In genomic region chr15:49620658-49621326, GRCh38 we compare ENCODE assay signal across 1 cellular context.
TF ChIP-seq lines count a peak whose summit lies in the region.

DTWD1 (plus strand) TSS chr15:49621048; CDS start chr15:49625168, 4,120 bp downstream.
FAM227B (minus strand) TSS chr15:49620818; CDS start chr15:49615171, 5,647 bp downstream.

TF ChIP-seq in K562, 482 proteins besides CTCF, POLR2A, EP300 and RAD21 (continued from another document and continues in another):
- no peak for TF ChIP-seq HNRNPL (IDR thresholded peaks at IDR 0.05; ENCODE audit: low read depth, low read length)
- no peak for TF ChIP-seq FOXK1 (CRISPR knock-in tag; IDR thresholded peaks at IDR 0.05; ENCODE audit: borderline replicate concordance)
- TF ChIP-seq ARID1B (IDR thresholded peaks at IDR 0.05): no peak
- peak; percentile 28; the same call in 1 of the 2 replicates for TF ChIP-seq HBP1 (CRISPR knock-in tag; IDR thresholded peaks at IDR 0.05)
- no peak for TF ChIP-seq E2F1 (CRISPR knock-in tag; IDR thresholded peaks at IDR 0.05)
- no peak for TF ChIP-seq HSF4 (CRISPR knock-in tag; IDR thresholded peaks at IDR 0.05; ENCODE audit: borderline replicate concordance)
- peak; percentile 66; the same call in 1 of the 2 replicates for TF ChIP-seq ZBTB9 (CRISPR knock-in tag; IDR thresholded peaks at IDR 0.05)
- TF ChIP-seq FOS (IDR thresholded peaks at IDR 0.05; ENCODE audit: extremely low read depth, insufficient read length): no peak
- 0 out of 2 replicates have a peak, but pooled peaks have one; percentile 21 for TF ChIP-seq ZNF766 (CRISPR knock-in tag; conservative IDR thresholded peaks at IDR 0.05)
- TF ChIP-seq DNMT1 (IDR thresholded peaks at IDR 0.05): no peak
- no peak for TF ChIP-seq RAD51 (IDR thresholded peaks at IDR 0.05; ENCODE audit: borderline replicate concordance, low read depth)
- TF ChIP-seq SP1 (CRISPR knock-in tag; IDR thresholded peaks at IDR 0.05): peak; percentile 92
- no peak for TF ChIP-seq PTRF (tag; IDR thresholded peaks at IDR 0.05)
- TF ChIP-seq ETS1 (conservative IDR thresholded peaks at IDR 0.05; ENCODE audit: control insufficient read depth, low read depth, low read length): peak; percentile 86
- TF ChIP-seq ATF4 (CRISPR knock-in tag; IDR thresholded peaks at IDR 0.05): 0 out of 2 replicates have a peak, but pooled peaks have one; percentile 45
- peak; percentile 97 for TF ChIP-seq ZNF740 (CRISPR knock-in tag; IDR thresholded peaks at IDR 0.05)
- TF ChIP-seq ZNF740 (tag; IDR thresholded peaks at IDR 0.05): peak in 1 of 2 experiments; percentile 83; a peak in 1 of 4 replicates
- TF ChIP-seq KLF16 (IDR thresholded peaks at IDR 0.05): no peak
- TF ChIP-seq NEUROD1 (IDR thresholded peaks at IDR 0.05; ENCODE audit: borderline replicate concordance, low read depth, low read length, partially characterized antibody): peak; percentile 92
- no peak for TF ChIP-seq ZNF518B (CRISPR knock-in tag; IDR thresholded peaks at IDR 0.05)
- TF ChIP-seq ZNF512 (tag; IDR thresholded peaks at IDR 0.05): no peak
- TF ChIP-seq SIX5 (IDR thresholded peaks at IDR 0.05; ENCODE audit: borderline replicate concordance in 1 of 2, insufficient read depth in 1 of 2, low read depth in 1 of 2, low read length in 2 of 2): peak; percentile 27 to 44; a peak in 1 of 4 replicates
- TF ChIP-seq CREB3 (tag; conservative IDR thresholded peaks at IDR 0.05; ENCODE audit: low read depth): no peak
- no peak for TF ChIP-seq JUN (IDR thresholded peaks at IDR 0.05; ENCODE audit: borderline replicate concordance, low read depth, low read length)
- TF ChIP-seq JUN (CRISPR knock-in tag; IDR thresholded peaks at IDR 0.05; ENCODE audit: borderline replicate concordance): 0 out of 2 replicates have a peak, but pooled peaks have one; percentile 68
- TF ChIP-seq LCOR (CRISPR knock-in tag; IDR thresholded peaks at IDR 0.05): peak; percentile 74
- TF ChIP-seq PHF8 (IDR thresholded peaks at IDR 0.05; ENCODE audit: borderline replicate concordance, low read length): peak; percentile 95
- no peak for TF ChIP-seq ZMIZ1 (IDR thresholded peaks at IDR 0.05; ENCODE audit: low read depth in 2 of 2, low read length in 2 of 2)
- no peak for TF ChIP-seq ZNF785 (CRISPR knock-in tag; IDR thresholded peaks at IDR 0.05)
- no peak for TF ChIP-seq U2AF2 (optimal IDR thresholded peaks at IDR 0.05; ENCODE audit: low read depth, low read length)
- TF ChIP-seq ZNF764 (CRISPR knock-in tag; IDR thresholded peaks at IDR 0.05; ENCODE audit: low read depth): no peak; the same call in 1 of the 2 replicates
- TF ChIP-seq LEF1 (IDR thresholded peaks at IDR 0.05): peak; percentile 51; the same call in 1 of the 2 replicates
- peak; percentile 87 for TF ChIP-seq CHCHD3 (CRISPR knock-in tag; IDR thresholded peaks at IDR 0.05)
- TF ChIP-seq SMAD2 (IDR thresholded peaks at IDR 0.05; ENCODE audit: low read depth, low read length): no peak
- TF ChIP-seq ZNF589 (CRISPR knock-in tag; IDR thresholded peaks at IDR 0.05; ENCODE audit: low read depth): no peak; the same call in 1 of the 2 replicates
- peak; percentile 66; the same call in 1 of the 2 replicates for TF ChIP-seq XRCC5 (IDR thresholded peaks at IDR 0.05; ENCODE audit: low read depth, low read length)
- TF ChIP-seq ZNF561 (CRISPR knock-in tag; conservative IDR thresholded peaks at IDR 0.05): peak; percentile 45; the same call in 1 of the 2 replicates
- no peak for TF ChIP-seq RBM39 (optimal IDR thresholded peaks at IDR 0.05; ENCODE audit: low read depth, low read length)
- TF ChIP-seq ZBTB2 (IDR thresholded peaks at IDR 0.05): peak; percentile 79
- no peak for TF ChIP-seq SRSF9 (IDR thresholded peaks at IDR 0.05; ENCODE audit: borderline replicate concordance, low read depth, low read length)
- no peak for TF ChIP-seq ARHGAP35 (IDR thresholded peaks at IDR 0.05; ENCODE audit: partially characterized antibody)
- TF ChIP-seq HMG20A (CRISPR knock-in tag; conservative IDR thresholded peaks at IDR 0.05): no peak
